ENCODE assay signal across 7 cellular contexts in the genomic region with DNA sequence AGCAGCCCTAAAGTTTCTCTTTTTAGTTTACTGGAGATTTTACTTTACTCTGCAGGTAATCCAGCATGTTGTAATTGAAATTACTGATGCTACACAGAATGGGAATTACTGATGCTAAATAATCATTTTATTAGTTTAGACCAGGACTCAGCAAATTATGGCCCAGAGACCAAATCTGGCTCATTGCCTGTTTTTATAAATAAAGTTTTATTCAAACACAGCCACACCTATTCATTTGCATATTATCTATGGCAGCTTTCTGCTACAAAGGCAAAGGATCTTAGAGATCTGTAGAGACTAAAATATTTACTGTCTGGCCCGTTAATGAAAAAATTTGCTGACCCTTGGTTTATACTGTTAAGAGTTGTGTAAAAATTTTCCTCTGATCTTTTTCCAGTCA.
"Had no signal": no experiment of that assay in that cellular context is flagged by ENCODE, and none has a peak within 500 bp of the region (broad histone marks: within the 10 kb centered on the region; RNA-seq: fewer than 3 reads in every experiment).

No MANE protein-coding gene starts in this region.

- FAIRE-seq: H1, H54 had no signal

- DNase-seq: H9, HCEC 1CT, KG1 had no signal

- H3K27ac ChIP-seq: HL-60 had no signal

- H3K4me3 ChIP-seq: GM23338 had no signal

- H2AFZ ChIP-seq: GM23338 had no signal

- ATAC-seq: GM23338 had no signal

- H3K4me2 ChIP-seq: GM23338 had no signal
